17 cellular contexts compared by ENCODE assay signal in the genomic region with DNA sequence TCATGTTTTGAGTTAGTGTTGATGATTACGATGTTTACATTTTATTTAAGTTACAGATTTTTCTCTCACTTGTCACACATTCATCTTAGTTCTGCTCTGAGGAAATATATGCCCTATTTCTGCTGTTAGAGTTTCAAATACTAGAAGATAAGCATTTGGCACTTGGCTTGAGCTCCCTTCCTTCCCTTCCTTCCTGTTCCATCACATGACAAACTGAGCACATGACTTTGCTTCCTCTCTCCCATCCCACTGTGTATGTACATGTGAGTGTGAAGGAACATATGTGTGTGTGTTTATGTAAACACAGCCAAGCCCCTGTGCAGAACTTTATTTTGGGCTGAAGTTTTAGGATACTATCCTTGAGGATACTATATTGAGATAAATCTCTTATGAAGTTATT.
DNase-seq lines count a peak whose midpoint lies in the region; ATAC-seq, FAIRE-seq and TF ChIP-seq lines count a peak whose summit lies in the region.
"Had no signal": no experiment of that assay in that cellular context is flagged by ENCODE, and none has a peak within 500 bp of the region (broad histone marks: within the 10 kb centered on the region; RNA-seq: fewer than 3 reads in every experiment).

No MANE protein-coding gene starts in this region.

- TF ChIP-seq CTCF in OCI-LY3 (IDR thresholded peaks at IDR 0.05; ENCODE audit: low read depth, low read length) (no peak), endothelial cell of umbilical vein (IDR thresholded peaks at IDR 0.05; ENCODE audit: extremely low read depth in 1 of 2, insufficient read depth in 1 of 2, low read depth in 1 of 2, low read length in 2 of 2) (no peak), Caco-2 (IDR thresholded peaks at IDR 0.05; ENCODE audit: insufficient read depth in 1 of 2, low read depth in 1 of 2, low read length in 1 of 2, severe bottlenecking in 1 of 2, unreplicated experiment in 1 of 2) (no peak)

- H4K91ac ChIP-seq in trophoblast cell (ENCODE audit: low read depth, low read length) = no peak overlapping the region

- no peak for FAIRE-seq in endothelial cell of umbilical vein (lab: Jason Lieb, UNC)
- FAIRE-seq: GM12891 had no signal

- no peaks in the 10 kb centered on the region for H3K9me1 ChIP-seq in endothelial cell of umbilical vein (replicated peaks; ENCODE audit: control insufficient read depth, extremely low read depth, insufficient read depth, low read length)

- H2AFZ ChIP-seq in OCI-LY3 (ENCODE audit: low read depth, low read length) (peak overlapping the region; percentile 73), endothelial cell of umbilical vein (ENCODE audit: low read depth, low read length) (peak overlapping the region; percentile 14), trophoblast cell (ENCODE audit: insufficient read depth, low read length, poor library complexity) (no peak overlapping the region)
- H2AFZ ChIP-seq: GM23338 had no signal

- no peak overlapping the region for H4K12ac ChIP-seq in trophoblast cell (ENCODE audit: low read depth, low read length)

- peak overlapping the region; percentile 37 for H4K8ac ChIP-seq in trophoblast cell (ENCODE audit: low read depth, low read length)

- H3K36me3 ChIP-seq in OCI-LY3 (replicated peaks; ENCODE audit: low read depth, low read length) (no peaks in the 10 kb centered on the region), endothelial cell of umbilical vein (ENCODE audit: control insufficient read depth in 2 of 2, extremely low read depth in 1 of 2, insufficient read depth in 2 of 2, low read length in 2 of 2) (no peaks in the 10 kb centered on the region), trophoblast cell (ENCODE audit: control insufficient read depth in 1 of 2, insufficient read depth in 2 of 2, low read length in 2 of 2) (no peaks in the 10 kb centered on the region), Caco-2 (ENCODE audit: control insufficient read depth, insufficient read depth, low read length) (no peaks in the 10 kb centered on the region)

- H3K27ac Mint-ChIP-seq in Caco-2 (ENCODE audit: unreplicated experiment) = no peak overlapping the region
- H3K27ac Mint-ChIP-seq: GM23338 had no signal

- no peak for TF ChIP-seq POLR2A in endothelial cell of umbilical vein (IDR thresholded peaks at IDR 0.05; ENCODE audit: low read depth, low read length)

- BruUV-seq in endothelial cell of umbilical vein (replicated peaks; lab: Mats Ljungman, UMichigan) (no TSS peak), Caco-2 (replicated peaks; lab: Mats Ljungman, UMichigan) (no TSS peak)

- no peak for ATAC-seq in HG02588 (IDR thresholded peaks at IDR 0.05; ENCODE audit: unreplicated experiment)
- ATAC-seq: GM23338 had no signal

- H3K27me3 Mint-ChIP-seq in Caco-2 (ENCODE audit: insufficient read depth, unreplicated experiment) = peaks cover 3% of the 10 kb centered on the region

- H3K27ac ChIP-seq in OCI-LY3 (ENCODE audit: low read length) = no peak overlapping the region
- H3K27ac ChIP-seq in endothelial cell of umbilical vein (ENCODE audit: insufficient read depth, low read depth, low read length) = no peak overlapping the region
- H3K27ac ChIP-seq in trophoblast cell (ENCODE audit: low read depth, low read length) = no peak overlapping the region

- H3K79me1 ChIP-seq in trophoblast cell (ENCODE audit: low read length) = no peaks in the 10 kb centered on the region

- H2AK5ac ChIP-seq in trophoblast cell (ENCODE audit: low read length) = no peak overlapping the region

- no peak overlapping the region for H3K4ac ChIP-seq in trophoblast cell (ENCODE audit: low read depth, low read length)

- peak; percentile 8 for DNase-seq in NCI-H82 (lab: John Stamatoyannopoulos, UW)
- no peak for DNase-seq in NCI-H82 treated with DMSO at 0.1 percent for 48 hours (lab: John Stamatoyannopoulos, UW; ENCODE audit: unreplicated experiment)
- peak; percentile 75 for DNase-seq in endothelial cell of umbilical vein (ENCODE audit: low read depth, low spot score)
- no peak for DNase-seq in trophoblast cell
- no peak for DNase-seq in midbrain (lab: John Stamatoyannopoulos, UW)
- DNase-seq in Caco-2 = no peak
- DNase-seq: C1 segment of cervical spinal cord, GF-D8, KBM-7, NCI-H1048, NCI-H1436 treated with DMSO at 0.1 percent for 48 hours, NCI-H2029 treated with DMSO at 0.1 percent for 48 hours, Right ventricle myocardium superior had no signal

- H4K20me1 ChIP-seq in OCI-LY3 (ENCODE audit: insufficient read depth, low read length) = no peaks in the 10 kb centered on the region
- no peaks in the 10 kb centered on the region for H4K20me1 ChIP-seq in endothelial cell of umbilical vein (replicated peaks; ENCODE audit: control insufficient read depth, extremely low read depth, insufficient read depth, low read length)

- no peaks in the 10 kb centered on the region for H3K4me1 Mint-ChIP-seq in Caco-2 (ENCODE audit: low read depth, unreplicated experiment)
- H3K4me1 Mint-ChIP-seq: GM23338 had no signal

- no peak overlapping the region for H3K14ac ChIP-seq in trophoblast cell (ENCODE audit: low read length)

- H3K4me1 ChIP-seq in OCI-LY3 (ENCODE audit: low read length) (no peaks in the 10 kb centered on the region), endothelial cell of umbilical vein (ENCODE audit: control insufficient read depth, extremely low read depth, insufficient read depth, low read length) (peaks cover 13% of the 10 kb centered on the region), trophoblast cell (ENCODE audit: control insufficient read depth in 1 of 2, insufficient read depth in 2 of 2, low read length in 2 of 2) (no peaks in the 10 kb centered on the region), Caco-2 (peaks cover 7% of the 10 kb centered on the region; the same call in 1 of the 2 replicates)

- H3K4me3 ChIP-seq in OCI-LY3 (ENCODE audit: low read length) = no peak overlapping the region
- H3K4me3 ChIP-seq in endothelial cell of umbilical vein (replicated peaks in 1 of 3; ENCODE audit: insufficient read depth in 1 of 3, low read depth in 1 of 3, low read length in 3 of 3) = no peak overlapping the region
- H3K4me3 ChIP-seq in trophoblast cell (ENCODE audit: low read depth, low read length) = no peak overlapping the region
- H3K4me3 ChIP-seq in Caco-2 (ENCODE audit: low read depth, low read length) = no peak overlapping the region
- H3K4me3 ChIP-seq: GM23338 had no signal

- H3K79me2 ChIP-seq in OCI-LY3 (ENCODE audit: low read length) = no peaks in the 10 kb centered on the region
- H3K79me2 ChIP-seq in endothelial cell of umbilical vein (ENCODE audit: control insufficient read depth, insufficient read depth, low read length) = no peaks in the 10 kb centered on the region
- no peaks in the 10 kb centered on the region for H3K79me2 ChIP-seq in trophoblast cell (ENCODE audit: control insufficient read depth, insufficient read depth, low read length, poor library complexity)

- POLR2A ChIA-PET in endothelial cell of umbilical vein (lab: Charles Lee) = no interaction called here
- POLR2A ChIA-PET in Caco-2 (lab: Charles Lee) = no interaction called here

- H3K27me3 ChIP-seq in OCI-LY3 (ENCODE audit: low read depth, low read length) (no peaks in the 10 kb centered on the region), endothelial cell of umbilical vein (ENCODE audit: control insufficient read depth in 2 of 2, insufficient read depth in 2 of 2, low read length in 2 of 2) (no peaks in the 10 kb centered on the region), trophoblast cell (ENCODE audit: insufficient read depth, low read length) (no peaks in the 10 kb centered on the region), Caco-2 (replicated peaks; ENCODE audit: control insufficient read depth, insufficient read depth, low read length) (no peaks in the 10 kb centered on the region)

- no peak overlapping the region for H3K9ac ChIP-seq in OCI-LY3 (ENCODE audit: low read length)
- H3K9ac ChIP-seq in endothelial cell of umbilical vein (replicated peaks; ENCODE audit: extremely low read depth, insufficient read depth, low read length) = no peak overlapping the region
- H3K9ac ChIP-seq in trophoblast cell (ENCODE audit: low read length) = no peak overlapping the region

- no peak overlapping the region for H3K23ac ChIP-seq in trophoblast cell (ENCODE audit: low read length)

- dilution Hi-C loops in endothelial cell of umbilical vein (cut with MboI; ENCODE audit: extremely low pct_ligation_motif_present, low sequenced_read_pairs) = no loop called here

- CTCF ChIA-PET in endothelial cell of umbilical vein (lab: Charles Lee) (interaction anchor here (1.1 to 1.2 kb wide), 2 partner anchors 12 to 14 kb away, joined by 3 to 4 read pairs; no protein-coding TSS in a partner anchor), Caco-2 (lab: Charles Lee) (no interaction called here)

- H3K9me3 ChIP-seq in OCI-LY3 (ENCODE audit: insufficient read depth, low read length) (no peaks in the 10 kb centered on the region), endothelial cell of umbilical vein (replicated peaks; ENCODE audit: control insufficient read depth, insufficient read depth, low read length) (no peaks in the 10 kb centered on the region), trophoblast cell (ENCODE audit: insufficient read depth, low read depth, low read length) (no peaks in the 10 kb centered on the region), Caco-2 (no peaks in the 10 kb centered on the region)

- H3K36me3 Mint-ChIP-seq in Caco-2 (ENCODE audit: insufficient read depth, unreplicated experiment) = no peaks in the 10 kb centered on the region

- H3K18ac ChIP-seq in trophoblast cell (ENCODE audit: low read length) = no peak overlapping the region

- H2BK5ac ChIP-seq in trophoblast cell (ENCODE audit: low read depth, low read length, poor library complexity) = no peak overlapping the region

- H3K4me2 ChIP-seq in OCI-LY3 (ENCODE audit: low read length) = no peak overlapping the region
- H3K4me2 ChIP-seq in endothelial cell of umbilical vein (ENCODE audit: insufficient read depth, low read length) = no peak overlapping the region
- H3K4me2 ChIP-seq in trophoblast cell (ENCODE audit: low read length) = no peak overlapping the region
- H3K4me2 ChIP-seq: GM23338 had no signal

- no peaks in the 10 kb centered on the region for H3K9me3 Mint-ChIP-seq in Caco-2 (ENCODE audit: unreplicated experiment)
- H3K9me3 Mint-ChIP-seq: GM23338 had no signal

- intact Hi-C loops in endothelial cell of umbilical vein (cut with micrococcal nuclease) (no loop called here), Caco-2 (cut with micrococcal nuclease; ENCODE audit: unreplicated experiment) (no loop called here)

- no peak overlapping the region for H2BK120ac ChIP-seq in trophoblast cell (ENCODE audit: insufficient read depth, low read length, poor library complexity)

- no peak overlapping the region for H2BK12ac ChIP-seq in trophoblast cell (ENCODE audit: low read length)

- H3K4me3 Mint-ChIP-seq in Caco-2 (ENCODE audit: unreplicated experiment) = no peak overlapping the region
- H3K4me3 Mint-ChIP-seq: GM23338 had no signal

- WGBS in trophoblast cell (ENCODE audit: extremely low coverage, insufficient coverage, insufficient read length) = no CpG with 5 or more reads among the region's 1 CpG

TF ChIP-seq in endothelial cell of umbilical vein, 7 proteins besides CTCF, POLR2A, EP300 and RAD21:
- TF ChIP-seq, protein P1, sequence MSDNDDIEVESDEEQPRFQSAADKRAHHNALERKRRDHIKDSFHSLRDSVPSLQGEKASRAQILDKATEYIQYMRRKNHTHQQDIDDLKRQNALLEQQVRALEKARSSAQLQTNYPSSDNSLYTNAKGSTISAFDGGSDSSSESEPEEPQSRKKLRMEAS (IDR thresholded peaks at IDR 0.05; ENCODE audit: insufficient read depth, insufficient read length) = peak; percentile 28
- TF ChIP-seq GATA2 (IDR thresholded peaks at IDR 0.05; ENCODE audit: insufficient read depth, insufficient read length, low read depth, low read length) = no peak

Comparison
In these comparisons a context has a peak if more than half of its experiments do, and no peak if none do; other contexts are left out.
1. DNase-seq: peak in NCI-H82 (single experiment) and endothelial cell of umbilical vein (single experiment); none in NCI-H82 treated with DMSO at 0.1 percent for 48 hours (single experiment), trophoblast cell (0 of 2), midbrain (single experiment) and Caco-2 (0 of 2).